Comparison of ENCODE assay signal across 23 cellular contexts in genomic region chr1:77484926-77485325, GRCh38.
A peak's percentile ranks its signal among the peaks of the same experiment; 100 is the strongest.
DNase-seq lines count a peak whose midpoint lies in the region; ATAC-seq and TF ChIP-seq lines count a peak whose summit lies in the region.
"Had no signal": no experiment of that assay in that cellular context is flagged by ENCODE, and none has a peak within 500 bp of the region (broad histone marks: within the 10 kb centered on the region; RNA-seq: fewer than 3 reads in every experiment).

No MANE protein-coding gene starts in this region.

- H3K36me3 ChIP-seq in stomach, result no peaks in the 10 kb centered on the region
- H3K36me3 ChIP-seq: BE2C; BLaER1 treated with 17β-estradiol and CSF1 and Interleukin-3, amounts not matched to agents 10 nM and 100 nM had no signal

- WGBS in stomach, 5 donors, result 65 to 75% (median 70%) methylated on average over 2 of the region's 2 CpGs

- no peak overlapping the region for H3K4me3 ChIP-seq in stomach
- H3K4me3 ChIP-seq: BLaER1 treated with 17β-estradiol and CSF1 and Interleukin-3, amounts not matched to agents 10 nM and 100 nM; GM12878; GM23338 had no signal

- H3K27me3 ChIP-seq in stomach, result no peaks in the 10 kb centered on the region
- H3K27me3 ChIP-seq: BE2C; BLaER1 treated with 17β-estradiol and CSF1 and Interleukin-3, amounts not matched to agents 10 nM and 100 nM had no signal

- TF ChIP-seq CTCF in WTC11 (IDR thresholded peaks at IDR 0.05), result no peak
- no peak for TF ChIP-seq CTCF in stomach (IDR thresholded peaks at IDR 0.05)
- no peak for TF ChIP-seq CTCF in GM20000 (IDR thresholded peaks at IDR 0.05; ENCODE audit: extremely low read depth, missing control alignments)

- ATAC-seq in WTC11, result no peak
- ATAC-seq: GM12878, GM23338, HCT116 had no signal

- H3K27ac Mint-ChIP-seq in WTC11, result peak overlapping the region; percentile 77; the same call in 1 of the 2 replicates
- H3K27ac Mint-ChIP-seq: CD4-positive, alpha-beta T cell; CD8-positive, alpha-beta memory T cell; GM23338 had no signal

- no peak for TF ChIP-seq POLR2A in stomach (IDR thresholded peaks at IDR 0.05)

- peak; percentile 6 for DNase-seq in NCI-H2171 treated with DMSO at 0.1 percent for 48 hours (lab: John Stamatoyannopoulos, UW)
- DNase-seq in NCI-H2171 (lab: John Stamatoyannopoulos, UW), result no peak
- DNase-seq in WTC11 (ENCODE audit: low spot score), result no peak
- DNase-seq in dermis microvascular lymphatic vessel endothelial cell (ENCODE audit: low read depth in 2 of 2), result peak; percentile 45 to 58
- peak; percentile 55 to 59 for DNase-seq in lung microvascular endothelial cell (ENCODE audit: low read depth in 2 of 2)
- DNase-seq in stomach, result no peak
- no peak for DNase-seq in GM20000 (ENCODE audit: low spot score)
- DNase-seq in mucosa of gallbladder (ENCODE audit: low spot score), result no peak
- DNase-seq: AML-193; BE2C; CD4-positive, alpha-beta T cell; CD8-positive, alpha-beta memory T cell; DMS 273 treated with DMSO at 0.1 percent for 48 hours; DMS79; EL; GDM1; H9 had no signal

- no peak for TF ChIP-seq EP300 in stomach (IDR thresholded peaks at IDR 0.05)

- no peaks in the 10 kb centered on the region for H3K27me3 Mint-ChIP-seq in WTC11 (ENCODE audit: low read depth)
- H3K27me3 Mint-ChIP-seq: CD4-positive, alpha-beta T cell had no signal

- intact Hi-C loops in stomach (cut with DNase I; ENCODE audit: low total_unique reads), result no loop called here

- H3K4me1 Mint-ChIP-seq in WTC11, result peaks cover 4% of the 10 kb centered on the region
- H3K4me1 Mint-ChIP-seq: CD14-positive monocyte; CD8-positive, alpha-beta memory T cell had no signal

- H3K9me3 Mint-ChIP-seq in WTC11, result no peaks in the 10 kb centered on the region
- H3K9me3 Mint-ChIP-seq: CD14-positive monocyte; CD4-positive, alpha-beta T cell; CD8-positive, alpha-beta memory T cell; GM23338; H9 had no signal

- H3K27ac ChIP-seq in stomach, result no peak overlapping the region
- H3K27ac ChIP-seq: 22Rv1; BLaER1 treated with 17β-estradiol and CSF1 and Interleukin-3, amounts not matched to agents 10 nM and 100 nM had no signal

- POLR2A ChIA-PET in WTC11 (lab: Charles Lee), result interaction anchor here (0.6 kb wide), 1 partner anchor 28 kb away, joined by 3 read pairs; no protein-coding TSS in a partner anchor

- H3K9me3 ChIP-seq in stomach, result no peaks in the 10 kb centered on the region
- H3K9me3 ChIP-seq: BE2C; BLaER1 treated with 17β-estradiol and CSF1 and Interleukin-3, amounts not matched to agents 10 nM and 100 nM had no signal

- H3K36me3 Mint-ChIP-seq in WTC11, result no peaks in the 10 kb centered on the region
- H3K36me3 Mint-ChIP-seq: CD14-positive monocyte; CD8-positive, alpha-beta memory T cell had no signal

- H3K4me3 Mint-ChIP-seq in WTC11, result no peak overlapping the region
- H3K4me3 Mint-ChIP-seq: CD14-positive monocyte; CD4-positive, alpha-beta T cell; CD8-positive, alpha-beta memory T cell; GM23338; H9 had no signal

- H3K4me1 ChIP-seq in stomach, result no peaks in the 10 kb centered on the region
- H3K4me1 ChIP-seq: BE2C; BLaER1 treated with 17β-estradiol and CSF1 and Interleukin-3, amounts not matched to agents 10 nM and 100 nM had no signal

- CTCF ChIA-PET in WTC11 (lab: Charles Lee), result interaction anchor here (0.6 kb wide), 1 partner anchor 197 kb away, joined by 4 read pairs; no protein-coding TSS in a partner anchor

TF ChIP-seq in WTC11, 78 proteins besides CTCF, POLR2A, EP300 and RAD21:
- no peak for TF ChIP-seq HMGA2 (CRISPR knock-in tag; IDR thresholded peaks at IDR 0.05)
- no peak for TF ChIP-seq FOXP1 (CRISPR knock-in tag; IDR thresholded peaks at IDR 0.05; ENCODE audit: borderline replicate concordance)

Comparison
In these comparisons a context has a peak if more than half of its experiments do, and no peak if none do; other contexts are left out.
1. DNase-seq: peak in NCI-H2171 treated with DMSO at 0.1 percent for 48 hours (single experiment), dermis microvascular lymphatic vessel endothelial cell (2 of 2) and lung microvascular endothelial cell (2 of 2); none in NCI-H2171 (single experiment), WTC11 (single experiment), stomach (single experiment), GM20000 (single experiment) and mucosa of gallbladder (single experiment).